22 cellular contexts compared by ENCODE assay signal in the genomic region with DNA sequence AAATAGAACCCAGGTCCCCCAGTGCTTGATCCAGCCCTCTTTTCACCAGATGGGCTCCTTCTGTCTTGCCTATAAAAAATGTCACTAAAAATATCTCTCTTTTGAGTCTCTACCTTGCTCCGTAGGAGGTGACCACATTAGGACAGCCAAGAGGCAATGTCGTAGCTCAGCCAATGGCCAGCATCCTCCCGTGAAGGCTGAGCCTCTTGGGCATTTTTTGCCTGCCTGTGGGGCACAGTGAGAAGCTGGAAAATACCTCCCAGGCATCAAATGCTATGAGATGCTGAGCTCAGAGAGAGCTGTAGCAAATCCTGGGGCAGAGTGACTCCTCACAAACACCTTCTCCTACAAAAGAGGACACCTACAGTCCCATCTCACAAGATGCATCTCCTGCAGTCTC.
"Had no signal": no experiment of that assay in that cellular context is flagged by ENCODE, and none has a peak within 500 bp of the region (broad histone marks: within the 10 kb centered on the region; RNA-seq: fewer than 3 reads in every experiment).

No MANE protein-coding gene starts in this region.

- H3K9me3 ChIP-seq: pancreas, psoas muscle, right lobe of liver, sigmoid colon, stomach, suprapubic skin, testis, tibial artery, transverse colon, upper lobe of right lung, uterus had no signal

- H3K4me3 ChIP-seq: neural progenitor cell, pancreas, psoas muscle, right lobe of liver, sigmoid colon, stomach, suprapubic skin, testis, tibial artery, transverse colon, upper lobe of right lung, uterus had no signal

- H3K4me1 ChIP-seq: neural progenitor cell, pancreas, psoas muscle, right lobe of liver, sigmoid colon, stomach, testis, tibial artery, transverse colon, upper lobe of right lung, uterus had no signal

- ATAC-seq: naive thymus-derived CD4-positive, alpha-beta T cell; natural killer cell; pancreas; right cardiac atrium; right lobe of liver; stimulated activated effector memory CD8-positive, alpha-beta T cell treated with anti-CD3 and anti-CD28 coated beads, Interleukin-12 subunit alpha, Interleukin-12 subunit beta, amount 100 ng/mL, for 72 hours; stimulated activated naive B cell treated with anti-CD40 and anti-IgM and Interleukin-4, amounts not matched to agents 10 μg/mL and 1 μg/mL and 100 μg/mL, for 72 hours; upper lobe of right lung had no signal

- H3K27ac ChIP-seq: neural progenitor cell, pancreas, psoas muscle, right lobe of liver, sigmoid colon, stomach, suprapubic skin, testis, tibial artery, transverse colon, upper lobe of right lung, uterus had no signal

- H3K36me3 ChIP-seq: neural progenitor cell, pancreas, right lobe of liver, suprapubic skin, transverse colon, upper lobe of right lung, uterus had no signal

- DNase-seq: naive thymus-derived CD4-positive, alpha-beta T cell; natural killer cell; pancreas; psoas muscle; right cardiac atrium; right lobe of liver; sigmoid colon; stimulated activated CD4-positive, alpha-beta T cell treated with anti-CD3 and anti-CD28 coated beads, Interleukin-15, amount 100 ng/mL, for 24 hours; stimulated activated CD4-positive, alpha-beta T cell treated with anti-CD3 and anti-CD28 coated beads, Interleukin-2, amount 100 ng/mL, for 24 hours; stimulated activated CD4-positive, alpha-beta T cell treated with anti-CD3 and anti-CD28 coated beads, Interleukin-2, amount 100 ng/mL, for 48 hours; stimulated activated CD4-positive, alpha-beta T cell treated with anti-CD3 and anti-CD28 coated beads, Interleukin-4, amount 100 ng/mL, for 24 hours; stimulated activated naive B cell treated with anti-CD40 and anti-IgM and Interleukin-4, amounts not matched to agents 10 μg/mL and 1 μg/mL and 100 μg/mL, for 72 hours; stimulated activated naive CD4-positive, alpha-beta T cell treated with Interleukin-2 at 50 U/mL for 16 hours; stomach; testis; tibial artery; transverse colon; upper lobe of right lung; uterus had no signal
